Comparison of ENCODE assay signal across 21 cellular contexts in the genomic region with DNA sequence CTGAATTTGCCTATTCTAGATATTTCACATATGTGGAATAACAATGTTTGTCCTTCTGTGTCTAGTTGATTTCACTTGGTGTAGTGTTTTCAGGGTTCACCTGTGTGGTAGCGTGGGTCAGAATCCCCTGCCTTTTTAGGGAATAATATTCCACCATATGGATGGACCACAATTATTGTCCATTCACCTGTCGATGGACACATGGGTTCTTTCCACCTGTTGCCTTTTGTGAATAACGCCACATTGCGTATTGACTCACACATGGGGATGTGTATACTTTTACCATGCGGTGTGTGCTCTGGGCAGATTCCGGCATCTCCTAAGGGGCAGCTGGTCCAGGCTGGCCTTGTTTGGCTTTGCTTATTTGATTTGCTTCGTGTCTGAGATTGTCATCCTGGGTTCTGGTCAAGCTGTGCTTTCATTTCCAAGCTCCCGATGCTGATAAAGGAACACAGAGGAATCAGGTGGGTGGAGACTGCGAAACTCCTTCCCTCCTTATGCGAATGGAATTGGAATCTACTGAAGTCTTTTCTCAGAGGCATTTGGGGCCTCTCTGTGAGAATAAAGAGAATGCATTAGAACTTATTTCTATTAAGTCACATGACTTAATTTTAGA. TPM values are rescaled to one million over a fixed set of nuclear protein-coding genes. Genes with fewer than 3 reads are reported as not detected.
"Had no signal": no experiment of that assay in that cellular context is flagged by ENCODE, and none has a peak within 500 bp of the region (broad histone marks: within the 10 kb centered on the region; RNA-seq: fewer than 3 reads in every experiment).

No MANE protein-coding gene starts in this region.

- H3K4me3 ChIP-seq: skin epidermis, suprapubic skin had no signal

- H3K4me1 ChIP-seq: foreskin keratinocyte had no signal

- H3K9me3 ChIP-seq: suprapubic skin had no signal

- H3K27ac ChIP-seq: foreskin keratinocyte, skin epidermis, suprapubic skin had no signal

- ATAC-seq: activated naive CD4-positive, alpha-beta T cell treated with anti-CD3 and anti-CD28 coated beads, Interleukin-2, amount 50 U/mL, for 72 hours; activated T-helper 17 cell treated with anti-CD3 and anti-CD28 coated beads, Interleukin-2, amount 50 U/mL, for 72 hours; foreskin keratinocyte; natural killer cell; T-cell had no signal

- H3K36me3 ChIP-seq: suprapubic skin had no signal

- DNase-seq: activated CD4-positive, alpha-beta T cell treated with anti-CD3 and anti-CD28 coated beads, Interleukin-2, amount 10 ng/mL, durations not matched to agents 7 days and 5 days; amniotic stem cell; caudate nucleus; cortex of kidney; effector CD8-positive, alpha-beta T cell; foreskin keratinocyte; glutamatergic neuron; hypothalamus; kidney glomerular epithelial cell; mesendoderm; stimulated activated CD4-positive, alpha-beta T cell treated with anti-CD3 and anti-CD28 coated beads, Interleukin-4, amount 100 ng/mL, for 4 hours; stimulated activated naive CD8-positive, alpha-beta T cell treated with anti-CD3 and anti-CD28 coated beads, Interleukin-15, Interleukin-2, amounts not matched to agents 100 U/mL and 50 U/mL, for 24 hours; T-cell; T-helper 9 cell had no signal

RNA-seq across cellular contexts. Expression of a gene that starts 18.9 kb away (rescaled TPM):
- total RNA-seq: activated CD4-positive, alpha-beta T cell treated with anti-CD3 and anti-CD28 coated beads, Interleukin-2, amount 10 ng/mL, durations not matched to agents 7 days and 5 days; activated CD8-positive, alpha-beta memory T cell treated with anti-CD3 and anti-CD28 coated beads for 36 hours; activated naive CD4-positive, alpha-beta T cell treated with anti-CD3 and anti-CD28 coated beads, Interleukin-2, amount 50 U/mL, for 72 hours; activated T-helper 17 cell treated with anti-CD3 and anti-CD28 coated beads, Interleukin-2, amount 50 U/mL, for 72 hours; foreskin keratinocyte; natural killer cell; posterior vena cava; suprapubic skin; T-cell had no signal
- polyA plus RNA-seq: foreskin keratinocyte had no signal

RNA-seq across cellular contexts. Expression of a gene that starts 44.2 kb away (rescaled TPM):
- total RNA-seq: activated naive CD4-positive, alpha-beta T cell treated with anti-CD3 and anti-CD28 coated beads, Interleukin-2, amount 50 U/mL, for 72 hours; foreskin keratinocyte had no signal
- polyA plus RNA-seq: foreskin keratinocyte had no signal
